In genomic region chr11:113675565-113675964, GRCh38 we compare ENCODE assay signal across 23 cellular contexts. TPM values are rescaled to one million over a fixed set of nuclear protein-coding genes. Genes with fewer than 3 reads are reported as not detected.
DNase-seq lines count a peak whose midpoint lies in the region; ATAC-seq and TF ChIP-seq lines count a peak whose summit lies in the region.
"Had no signal": no experiment of that assay in that cellular context is flagged by ENCODE, and none has a peak within 500 bp of the region (broad histone marks: within the 10 kb centered on the region; RNA-seq: fewer than 3 reads in every experiment).

No MANE protein-coding gene starts in this region.

- peaks cover 30% of the 10 kb centered on the region for H3K4me1 ChIP-seq in GM23248 (ENCODE audit: insufficient read depth)
- H3K4me1 ChIP-seq in Panc1 (ENCODE audit: control insufficient read depth, insufficient read depth, low read length), result peaks cover 26% of the 10 kb centered on the region
- H3K4me1 ChIP-seq in gastrocnemius medialis, result peaks cover 6 to 18% of the 10 kb centered on the region in 2 donors
- H3K4me1 ChIP-seq: stomach had no signal

- H3K9ac ChIP-seq in GM23248, result peak overlapping the region; percentile 66

- peak overlapping the region; percentile 66 for H3K4me2 ChIP-seq in GM23248 (ENCODE audit: unreplicated experiment)

- H3K9me3 ChIP-seq in GM23248 (ENCODE audit: low read depth), result no peaks in the 10 kb centered on the region
- H3K9me3 ChIP-seq in Panc1 (ENCODE audit: control insufficient read depth, insufficient read depth, low read depth, low read length), result no peaks in the 10 kb centered on the region
- H3K9me3 ChIP-seq in gastrocnemius medialis, result no peaks in the 10 kb centered on the region
- H3K9me3 ChIP-seq: stomach had no signal

- H3K27ac ChIP-seq in GM23248 (peak overlapping the region; percentile 79), Panc1 (ENCODE audit: low read length) (peak overlapping the region; percentile 68), gastrocnemius medialis (peak overlapping the region in 3 of 4 donors; percentile 39 to 54 (median 46))
- H3K27ac ChIP-seq: skin epidermis, stomach, VCaP had no signal

- no peak overlapping the region for H2AFZ ChIP-seq in GM23248

- TF ChIP-seq POLR2A in gastrocnemius medialis (IDR thresholded peaks at IDR 0.05), result no peak

- H3K4me3 ChIP-seq in GM23248, result peak overlapping the region; percentile 46
- H3K4me3 ChIP-seq in Panc1 (ENCODE audit: low read depth in 2 of 2, low read length in 2 of 2), result no peak overlapping the region
- no peak overlapping the region for H3K4me3 ChIP-seq in fibroblast of mammary gland (ENCODE audit: control insufficient read depth, low read depth, low read length)
- no peak overlapping the region for H3K4me3 ChIP-seq in gastrocnemius medialis
- H3K4me3 ChIP-seq: skin epidermis, stomach had no signal

- H3K27me3 ChIP-seq in GM23248 (replicated peaks; ENCODE audit: insufficient read depth) (peaks cover 20% of the 10 kb centered on the region), Panc1 (ENCODE audit: control insufficient read depth, insufficient read depth, low read length) (no peaks in the 10 kb centered on the region), gastrocnemius medialis (no peaks in the 10 kb centered on the region)
- H3K27me3 ChIP-seq: stomach had no signal

- DNase-seq in GM23248 (peak; percentile 51), Panc1 (ENCODE audit: low read depth, low spot score) (no peak), fibroblast of mammary gland (ENCODE audit: low read depth) (peak; percentile 44), gastrocnemius medialis (no peak), DMS153 (lab: John Stamatoyannopoulos, UW) (no peak), NCI-H2107 treated with DMSO at 0.1 percent for 48 hours (lab: John Stamatoyannopoulos, UW; ENCODE audit: unreplicated experiment) (no peak)
- DNase-seq: activated CD4-positive, alpha-beta T cell treated with anti-CD3 and anti-CD28 coated beads, Interleukin-2, amount 50 U/mL, for 1 hour; activated effector memory CD4-positive, alpha-beta T cell treated with anti-CD3 and anti-CD28 coated beads, Interleukin-2, amount 50 U/mL, for 16 hours; CD4-positive, alpha-beta memory T cell; GF-D8; H9; left cardiac atrium; naive thymus-derived CD4-positive, alpha-beta T cell; NCI-H1436; NCI-H748 treated with DMSO at 0.1 percent for 48 hours; stimulated activated CD4-positive, alpha-beta T cell treated with anti-CD3 and anti-CD28 coated beads, Interleukin-4, amount 100 ng/mL, for 1 hour; stomach; T-helper 17 cell had no signal

- no peaks in the 10 kb centered on the region for H4K20me1 ChIP-seq in GM23248 (ENCODE audit: insufficient read depth)

- TF ChIP-seq CTCF in Panc1 (IDR thresholded peaks at IDR 0.05) (no peak), fibroblast of mammary gland (conservative IDR thresholded peaks at IDR 0.05; ENCODE audit: control insufficient read depth, insufficient read depth, low read depth, low read length) (no peak), gastrocnemius medialis (IDR thresholded peaks at IDR 0.05 in 4 of 5, conservative IDR thresholded peaks at IDR 0.05 in 1 of 5) (no peak)

- 33 to 35% methylated on average over 5 of the region's 5 CpGs for WGBS in GM23248 (ENCODE audit: low coverage in 1 of 2, low lambda C conversion rate in 2 of 2, missing lambda C conversion rate in 2 of 2), 2 experiments

- no peaks in the 10 kb centered on the region for H3K9me2 ChIP-seq in GM23248 (ENCODE audit: insufficient read depth)

- no peaks in the 10 kb centered on the region for H3K36me3 ChIP-seq in GM23248 (ENCODE audit: low read depth)
- no peaks in the 10 kb centered on the region for H3K36me3 ChIP-seq in Panc1 (ENCODE audit: control insufficient read depth, insufficient read depth, low read length)
- no peaks in the 10 kb centered on the region for H3K36me3 ChIP-seq in gastrocnemius medialis
- H3K36me3 ChIP-seq: stomach had no signal

- H3K79me2 ChIP-seq in GM23248 (ENCODE audit: insufficient read depth), result no peaks in the 10 kb centered on the region

- in situ Hi-C loops in GM23248 (cut with MboI) (no loop called here), Panc1 (cut with HindIII; ENCODE audit: low pct_unique_long_range_greater_than_20kb, low sequenced_read_pairs) (no loop called here), gastrocnemius medialis (cut with MboI; ENCODE audit: low sequenced_read_pairs in 4 of 4) (no loop called here)

- POLR2A ChIA-PET in Panc1 (lab: Charles Lee), result no interaction called here

- BruUV-seq in Panc1 (replicated peaks; lab: Mats Ljungman, UMichigan), result no TSS peak

- intact Hi-C loops in Panc1 (cut with micrococcal nuclease; ENCODE audit: unreplicated experiment), result no loop called here
- intact Hi-C loops in gastrocnemius medialis (cut with DNase I; ENCODE audit: low total_unique reads), result no loop called here

- peaks cover 20% of the 10 kb centered on the region for H3F3A ChIP-seq in GM23248 (ENCODE audit: insufficient read depth)

- CTCF ChIA-PET in Panc1 (lab: Charles Lee), result no interaction called here

- ATAC-seq in Panc1 (no peak), gastrocnemius medialis (no peak), HG02840 (IDR thresholded peaks at IDR 0.05; ENCODE audit: low FRiP score, unreplicated experiment) (no peak), GM18873 (IDR thresholded peaks at IDR 0.05; ENCODE audit: low FRiP score, unreplicated experiment) (no peak)
- ATAC-seq: HepG2; naive thymus-derived CD4-positive, alpha-beta T cell; T-helper 17 cell had no signal

RNA-seq across cellular contexts. Expression of gene TMPRSS5, which starts 30.5 kb away (rescaled TPM):
- total RNA-seq in GM23248 (2014; rRNA removed; shearing (Covaris generic)), result not detected in 2 replicates
- not detected in 2 replicates for polyA plus RNA-seq in GM23248 (2016; fragmentation: Nextera tagmentation; extraction: Ambion mirVana)
- 0.85 TPM for total RNA-seq in Panc1 (2021; ENCODE audit: unreplicated experiment)
- 0.82 TPM for polyA plus RNA-seq in Panc1 (2012; ENCODE audit: insufficient read length)
- total RNA-seq in gastrocnemius medialis, result under 1 TPM in 3 of 4 donors, not detected in 1; 0.24 to 0.61 (median 0.36) TPM
- polyA plus RNA-seq: CD4-positive, alpha-beta memory T cell; naive thymus-derived CD4-positive, alpha-beta T cell had no signal

Comparison
In these comparisons a context has a peak if more than half of its experiments do, and no peak if none do; other contexts are left out.
1. DNase-seq: peak in GM23248 (single experiment) and fibroblast of mammary gland (single experiment); none in Panc1 (single experiment), gastrocnemius medialis (0 of 2), DMS153 (single experiment) and NCI-H2107 treated with DMSO at 0.1 percent for 48 hours (single experiment).
2. Peak in every context shown above with its lines, with median percentiles within 50 percentile points of each other: H3K27ac ChIP-seq.